In genomic region chr1:37332126-37332525, GRCh38 we compare ENCODE assay signal across 28 cellular contexts.
"Had no signal": no experiment of that assay in that cellular context is flagged by ENCODE, and none has a peak within 500 bp of the region (broad histone marks: within the 10 kb centered on the region; RNA-seq: fewer than 3 reads in every experiment).

No MANE protein-coding gene starts in this region.

- H3K36me3 ChIP-seq: adrenal gland, ascending aorta, brain microvascular endothelial cell, breast epithelium, cardiac muscle cell had no signal

- H3K27ac ChIP-seq: adrenal gland, ascending aorta, body of pancreas, brain microvascular endothelial cell, breast epithelium, cardiac muscle cell had no signal

- H3K27me3 ChIP-seq: ascending aorta, body of pancreas, brain microvascular endothelial cell, cardiac muscle cell had no signal

- H3K4me1 ChIP-seq: adrenal gland, ascending aorta, body of pancreas, breast epithelium had no signal

- H3K9me3 ChIP-seq: adrenal gland, ascending aorta, body of pancreas, breast epithelium had no signal

- DNase-seq: activated effector memory CD4-positive, alpha-beta T cell treated with anti-CD3 and anti-CD28 coated beads, Interleukin-2, amount 50 U/mL, for 16 hours; activated effector memory CD4-positive, alpha-beta T cell treated with Interleukin-2 at 50 U/mL for 16 hours; activated gamma-delta T cell; activated gamma-delta T cell treated with Interleukin-2 at 50 U/mL for 16 hours; activated naive CD4-positive, alpha-beta T cell; activated naive CD4-positive, alpha-beta T cell treated with anti-CD3 and anti-CD28 coated beads for 36 hours; activated naive CD4-positive, alpha-beta T cell treated with anti-CD3 and anti-CD28 coated beads, Interleukin-2, amount 10 ng/mL, durations not matched to agents 7 days and 5 days; activated naive CD4-positive, alpha-beta T cell treated with anti-CD3 and anti-CD28 coated beads, Interleukin-2, amount 50 U/mL, for 16 hours; activated naive CD4-positive, alpha-beta T cell treated with Interleukin-2 at 50 U/mL for 16 hours; activated naive CD8-positive, alpha-beta T cell treated with anti-CD3 and anti-CD28 coated beads for 36 hours; activated naive CD8-positive, alpha-beta T cell treated with anti-CD3 and anti-CD28 coated beads, Interleukin-2, amount 10 ng/mL, durations not matched to agents 7 days and 5 days; activated naive CD8-positive, alpha-beta T cell treated with anti-CD3 and anti-CD28 coated beads, Interleukin-2, amount 50 U/mL, for 24 hours; activated T-cell treated with anti-CD3 and anti-CD28 coated beads, Interleukin-2, amount 50 U/mL, for 1 hour; activated T-cell treated with anti-CD3 and anti-CD28 coated beads, Interleukin-2, amount 50 U/mL, for 24 hours; activated T-cell treated with anti-CD3 and anti-CD28 coated beads, Interleukin-2, amount 50 U/mL, for 4 hours; activated T-cell treated with anti-CD3 and anti-CD28 coated beads, Interleukin-2, amount 50 U/mL, for 48 hours; activated T-cell treated with anti-CD3 and anti-CD28 coated beads, Interleukin-2, amount 50 U/mL, for 72 hours; adrenal gland; amniotic stem cell; amygdala; aorta; body of pancreas; brain microvascular endothelial cell; central memory CD4-positive, alpha-beta T cell; cerebellar nuclear complex had no signal

- H3K4me3 ChIP-seq: adrenal gland, ascending aorta, body of pancreas, breast epithelium, cardiac muscle cell had no signal
